ENCODE assay signal across 1 cellular context in genomic region chr1:156490401-156491032, GRCh38.
TF ChIP-seq lines count a peak whose summit lies in the region.

No MANE protein-coding gene starts in this region.

TF ChIP-seq in GM12878, 131 proteins besides CTCF, POLR2A, EP300 and RAD21 (continued from another document):
- TF ChIP-seq ZBTB40 (IDR thresholded peaks at IDR 0.05; ENCODE audit: borderline replicate concordance) (peak; percentile 33; the same call in 1 of the 2 replicates), YY1 (IDR thresholded peaks at IDR 0.05; ENCODE audit: low read depth, low read length) (0 out of 2 replicates have a peak, but pooled peaks have one; percentile 8), MEF2A (IDR thresholded peaks at IDR 0.05; ENCODE audit: insufficient read depth, low read depth, low read length) (peak; percentile 91), CBX5 (IDR thresholded peaks at IDR 0.05; ENCODE audit: low read depth) (no peak), TAF1 (IDR thresholded peaks at IDR 0.05; ENCODE audit: borderline replicate concordance, low read depth, low read length) (peak; percentile 27; the same call in 1 of the 2 replicates), IKZF1 (conservative IDR thresholded peaks at IDR 0.05) (peak; percentile 39; the same call in 1 of the 2 replicates), BHLHE40 (IDR thresholded peaks at IDR 0.05; ENCODE audit: borderline replicate concordance in 1 of 2, low read depth in 2 of 2, low read length in 1 of 2) (0 out of 4 replicates have a peak, but pooled peaks of 1 of the 2 experiments have one; percentile 4), EGR1 (IDR thresholded peaks at IDR 0.05; ENCODE audit: borderline replicate concordance in 1 of 2, low read depth in 2 of 2, low read length in 2 of 2) (peak in 1 of 2 experiments; percentile 51; a peak in 2 of 3 replicates), NRF1 (conservative IDR thresholded peaks at IDR 0.05; ENCODE audit: low read depth, low read length) (no peak)
